ENCODE assay signal across 8 cellular contexts in the genomic region with DNA sequence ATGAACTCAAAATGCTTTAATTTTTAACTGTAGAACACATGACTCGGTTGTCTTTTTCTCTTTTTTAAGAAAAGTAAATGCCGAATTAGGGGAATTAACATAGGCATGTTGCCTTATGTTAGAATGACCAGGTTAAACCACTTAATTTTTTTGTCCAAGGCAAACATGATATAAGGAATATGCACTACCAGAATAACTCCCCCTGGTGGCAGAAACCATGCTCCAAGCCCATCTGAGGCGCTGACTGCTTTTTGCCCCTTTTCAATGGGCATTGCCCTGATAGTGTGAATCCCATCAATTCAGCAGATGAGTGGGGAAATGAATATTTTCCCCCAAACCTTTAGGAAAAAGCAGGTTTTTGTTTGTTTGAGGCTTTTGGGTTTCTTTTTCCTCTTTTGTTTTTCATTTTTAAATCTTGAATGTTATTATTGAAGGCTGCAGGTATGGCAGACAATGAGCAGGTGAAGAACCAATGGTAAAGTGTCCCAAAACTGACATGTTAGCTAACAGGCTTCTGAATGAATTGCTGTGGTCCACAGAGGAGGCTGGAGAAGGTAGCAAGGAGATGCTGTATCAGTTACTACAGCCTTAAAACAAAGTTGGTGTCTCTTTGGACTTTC.
DNase-seq lines count a peak whose midpoint lies in the region; ATAC-seq and TF ChIP-seq lines count a peak whose summit lies in the region.

No MANE protein-coding gene starts in this region.

- 30 to 45% (median 33%) methylated on average over 3 of the region's 3 CpGs for WGBS in stomach, 5 donors

- intact Hi-C loops in CD4-positive, alpha-beta T cell (cut with DNase I, micrococcal nuclease) = loop anchor here in 1 of 2 experiments (10.0 kb wide), 1 partner anchor 341 kb away; no protein-coding TSS in a partner anchor
- intact Hi-C loops in stomach (cut with DNase I; ENCODE audit: low total_unique reads) = loop anchor here (10.0 kb wide), 1 partner anchor 521 kb away; no protein-coding TSS in a partner anchor
- intact Hi-C loops in tibial artery (cut with DNase I; ENCODE audit: low total_unique reads) = loop anchor here (10.0 kb wide), 1 partner anchor 521 kb away; no protein-coding TSS in a partner anchor

- POLR2A ChIA-PET in CD4-positive, alpha-beta T cell (lab: Charles Lee) = no interaction called here

- no peak overlapping the region for H3K27ac ChIP-seq in CD4-positive, alpha-beta T cell (ENCODE audit: low read depth, low read length)
- no peak overlapping the region for H3K27ac ChIP-seq in stomach
- no peak overlapping the region for H3K27ac ChIP-seq in tibial artery

- H3K4me1 ChIP-seq in stomach (no peaks in the 10 kb centered on the region), tibial artery (no peaks in the 10 kb centered on the region)

- H3K36me3 ChIP-seq in stomach = no peaks in the 10 kb centered on the region
- no peaks in the 10 kb centered on the region for H3K36me3 ChIP-seq in tibial artery

- peaks cover 4% of the 10 kb centered on the region for H3K27me3 Mint-ChIP-seq in CD4-positive, alpha-beta T cell
- no peaks in the 10 kb centered on the region for H3K27me3 Mint-ChIP-seq in activated naive CD4-positive, alpha-beta T cell treated with anti-CD3 and anti-CD28 coated beads, Interleukin-2, amount 10 ng/mL, durations not matched to agents 7 days and 5 days

- H3K4me1 Mint-ChIP-seq in CD4-positive, alpha-beta T cell (ENCODE audit: low read depth) = no peaks in the 10 kb centered on the region
- no peaks in the 10 kb centered on the region for H3K4me1 Mint-ChIP-seq in activated naive CD4-positive, alpha-beta T cell treated with anti-CD3 and anti-CD28 coated beads, Interleukin-2, amount 10 ng/mL, durations not matched to agents 7 days and 5 days

- no peak for DNase-seq in CD4-positive, alpha-beta T cell
- DNase-seq in LoVo (ENCODE audit: low spot score) = peak; percentile 24
- DNase-seq in activated naive CD4-positive, alpha-beta T cell treated with anti-CD3 and anti-CD28 coated beads, Interleukin-2, amount 10 ng/mL, durations not matched to agents 7 days and 5 days = peak; percentile 40
- DNase-seq in iris pigment epithelial cell (ENCODE audit: low read depth) = peak; percentile 14
- DNase-seq in stomach = peak; percentile 42
- no peak for DNase-seq in tibial artery

- H3K4me3 Mint-ChIP-seq in CD4-positive, alpha-beta T cell = no peak overlapping the region
- no peak overlapping the region for H3K4me3 Mint-ChIP-seq in activated naive CD4-positive, alpha-beta T cell treated with anti-CD3 and anti-CD28 coated beads, Interleukin-2, amount 10 ng/mL, durations not matched to agents 7 days and 5 days

- H3K27me3 ChIP-seq in CD4-positive, alpha-beta T cell (ENCODE audit: control insufficient read depth, insufficient read depth, low read length) = no peaks in the 10 kb centered on the region
- H3K27me3 ChIP-seq in stomach (no peaks in the 10 kb centered on the region), tibial artery (no peaks in the 10 kb centered on the region)

- no peak for ATAC-seq in CD4-positive, alpha-beta T cell (ENCODE audit: poor library complexity)
- ATAC-seq in GM18498 (IDR thresholded peaks at IDR 0.05; ENCODE audit: unreplicated experiment) (peak; percentile 58), GM21619 (IDR thresholded peaks at IDR 0.05; ENCODE audit: unreplicated experiment) (no peak)

- no peak for TF ChIP-seq POLR2A in stomach (IDR thresholded peaks at IDR 0.05)

- H3K36me3 Mint-ChIP-seq in CD4-positive, alpha-beta T cell (ENCODE audit: low read depth) = no peaks in the 10 kb centered on the region
- no peaks in the 10 kb centered on the region for H3K36me3 Mint-ChIP-seq in activated naive CD4-positive, alpha-beta T cell treated with anti-CD3 and anti-CD28 coated beads, Interleukin-2, amount 10 ng/mL, durations not matched to agents 7 days and 5 days

- H3K4me3 ChIP-seq in stomach = no peak overlapping the region
- H3K4me3 ChIP-seq in tibial artery = no peak overlapping the region

- no peaks in the 10 kb centered on the region for H3K9me3 ChIP-seq in CD4-positive, alpha-beta T cell (ENCODE audit: control insufficient read depth, low read length)
- no peaks in the 10 kb centered on the region for H3K9me3 ChIP-seq in stomach
- no peaks in the 10 kb centered on the region for H3K9me3 ChIP-seq in tibial artery

- no peak for TF ChIP-seq EP300 in stomach (IDR thresholded peaks at IDR 0.05)

- peak; percentile 57 for TF ChIP-seq CTCF in CD4-positive, alpha-beta T cell (IDR thresholded peaks at IDR 0.05)
- TF ChIP-seq CTCF in stomach (IDR thresholded peaks at IDR 0.05) (peak in 5 of 7 experiments; percentile 14 to 68 (median 39)), tibial artery (IDR thresholded peaks at IDR 0.05) (peak in 1 of 2 experiments; percentile 34)

- no peak overlapping the region for H3K27ac Mint-ChIP-seq in CD4-positive, alpha-beta T cell
- H3K27ac Mint-ChIP-seq in activated naive CD4-positive, alpha-beta T cell treated with anti-CD3 and anti-CD28 coated beads, Interleukin-2, amount 10 ng/mL, durations not matched to agents 7 days and 5 days = no peak overlapping the region

- CTCF ChIA-PET in CD4-positive, alpha-beta T cell (lab: Charles Lee) = no interaction called here
- CTCF ChIA-PET in activated naive CD4-positive, alpha-beta T cell treated with anti-CD3 and anti-CD28 coated beads, Interleukin-2, amount 10 ng/mL, durations not matched to agents 7 days and 5 days (lab: Charles Lee) = interaction anchor here (0.7 to 1.8 kb wide), 2 partner anchors 26 to 1436 kb away, joined by 3 to 4 read pairs; no protein-coding TSS in a partner anchor

- no peaks in the 10 kb centered on the region for H3K9me3 Mint-ChIP-seq in CD4-positive, alpha-beta T cell
- H3K9me3 Mint-ChIP-seq in activated naive CD4-positive, alpha-beta T cell treated with anti-CD3 and anti-CD28 coated beads, Interleukin-2, amount 10 ng/mL, durations not matched to agents 7 days and 5 days = no peaks in the 10 kb centered on the region

Comparison
In these comparisons a context has a peak if more than half of its experiments do, and no peak if none do; other contexts are left out.
1. DNase-seq: peak in LoVo (single experiment), activated naive CD4-positive, alpha-beta T cell treated with anti-CD3 and anti-CD28 coated beads, Interleukin-2, amount 10 ng/mL, durations not matched to agents 7 days and 5 days (single experiment), iris pigment epithelial cell (single experiment) and stomach (single experiment); none in CD4-positive, alpha-beta T cell (0 of 10) and tibial artery (0 of 2).